In genomic region chr10:60069311-60069710, GRCh38 we compare ENCODE assay signal across 21 cellular contexts.
A peak's percentile ranks its signal among the peaks of the same experiment; 100 is the strongest.
DNase-seq lines count a peak whose midpoint lies in the region; ATAC-seq, FAIRE-seq and TF ChIP-seq lines count a peak whose summit lies in the region.
"Had no signal": no experiment of that assay in that cellular context is flagged by ENCODE, and none has a peak within 500 bp of the region (broad histone marks: within the 10 kb centered on the region; RNA-seq: fewer than 3 reads in every experiment).

No MANE protein-coding gene starts in this region.

- no TSS peak for BruUV-seq in K562 (replicated peaks; lab: Mats Ljungman, UMichigan)

- H3K4me2 ChIP-seq in K562 (ENCODE audit: insufficient read depth, low read length) = no peak overlapping the region
- H3K4me2 ChIP-seq: A549; BLaER1 treated with 17β-estradiol and CSF1 and Interleukin-3, amounts not matched to agents 10 nM and 100 nM had no signal

- no peak for TF ChIP-seq EP300 in K562 (IDR thresholded peaks at IDR 0.05; ENCODE audit: low read length)

- no peak overlapping the region for H2AFZ ChIP-seq in K562 (ENCODE audit: low read depth, low read length)

- no peaks in the 10 kb centered on the region for H3K79me2 ChIP-seq in K562 (ENCODE audit: control insufficient read depth, insufficient read depth, low read length)

- TF ChIP-seq POLR2A in K562 (conservative IDR thresholded peaks at IDR 0.05) = no peak

- ATAC-seq in K562 (no peak), HG02798 (IDR thresholded peaks at IDR 0.05; ENCODE audit: poor library complexity, unreplicated experiment) (no peak)
- ATAC-seq: A549; CD8-positive, alpha-beta T cell had no signal

- H3K27me3 ChIP-seq in K562 (ENCODE audit: control insufficient read depth in 2 of 2, insufficient read depth in 2 of 2, low read length in 2 of 2) = no peaks in the 10 kb centered on the region
- H3K27me3 ChIP-seq: BLaER1 treated with 17β-estradiol and CSF1 and Interleukin-3, amounts not matched to agents 10 nM and 100 nM had no signal

- H3K9ac ChIP-seq in K562 (ENCODE audit: insufficient read depth in 1 of 2, low read depth in 2 of 2, low read length in 2 of 2) = no peak overlapping the region
- H3K9ac ChIP-seq: BLaER1 treated with 17β-estradiol and CSF1 and Interleukin-3, amounts not matched to agents 10 nM and 100 nM had no signal

- intact Hi-C loops in K562 (cut with micrococcal nuclease) = no loop called here

- CTCF ChIA-PET in K562 (lab: Yijun Ruan, JAX; ENCODE audit: low intra/inter-chr PET ratio) = no interaction called here

- H3K9me3 ChIP-seq in K562 (replicated peaks; ENCODE audit: control insufficient read depth, insufficient read depth, low read depth, low read length) = no peaks in the 10 kb centered on the region
- H3K9me3 ChIP-seq: A549; BLaER1 treated with 17β-estradiol and CSF1 and Interleukin-3, amounts not matched to agents 10 nM and 100 nM; Caco-2 had no signal

- no peaks in the 10 kb centered on the region for H4K20me1 ChIP-seq in K562 (replicated peaks; ENCODE audit: control insufficient read depth, insufficient read depth, low read length)
- H4K20me1 ChIP-seq: BLaER1 treated with 17β-estradiol and CSF1 and Interleukin-3, amounts not matched to agents 10 nM and 100 nM had no signal

- peak; percentile 30 for DNase-seq in OCI-M1 (lab: John Stamatoyannopoulos, UW)
- DNase-seq in K562 (ENCODE audit: extremely low read depth in 1 of 4, low spot score in 3 of 4) = peak in 1 of 4 experiments; percentile 24
- peak; percentile 11 for DNase-seq in iris pigment epithelial cell (ENCODE audit: low read depth)
- no peak for DNase-seq in inferior parietal cortex (ENCODE audit: extremely low spot score)
- DNase-seq in NCI-H2081 treated with DMSO at 0.1 percent for 48 hours (lab: John Stamatoyannopoulos, UW) = no peak
- DNase-seq: AML-193; Caco-2; Calu3; CD4-positive, alpha-beta T cell; CD8-positive, alpha-beta T cell; DMS79 treated with DMSO at 0.1 percent for 48 hours; GF-D8 had no signal

- H3K36me3 ChIP-seq in K562 (ENCODE audit: control insufficient read depth, insufficient read depth, low read length) = no peaks in the 10 kb centered on the region
- H3K36me3 ChIP-seq: BLaER1 treated with 17β-estradiol and CSF1 and Interleukin-3, amounts not matched to agents 10 nM and 100 nM had no signal

- TF ChIP-seq CTCF in K562 (IDR thresholded peaks at IDR 0.05 in 2 of 3, conservative IDR thresholded peaks at IDR 0.05 in 1 of 3; ENCODE audit: insufficient read depth in 2 of 3, low read depth in 1 of 3, low read length in 3 of 3) = no peak

- no peak for FAIRE-seq in K562 (lab: Jason Lieb, UNC)
- FAIRE-seq: A549, D721Med, G401.6, GM12891, GM19239 had no signal

- in situ Hi-C loops in K562 (cut with MboI) = no loop called here

- H3K9me1 ChIP-seq in K562 (ENCODE audit: control insufficient read depth, insufficient read depth, low read length) = no peaks in the 10 kb centered on the region

- no peak overlapping the region for H3K4me3 ChIP-seq in K562
- H3K4me3 ChIP-seq: A549; BLaER1 treated with 17β-estradiol and CSF1 and Interleukin-3, amounts not matched to agents 10 nM and 100 nM had no signal

- peaks cover 0 to 33% of the 10 kb centered on the region in 2 experiments; a peak in 3 of 5 replicates for H3K4me1 ChIP-seq in K562 (replicated peaks in 1 of 2; ENCODE audit: control insufficient read depth in 2 of 2, insufficient read depth in 2 of 2, low read length in 2 of 2)
- H3K4me1 ChIP-seq: A549; BLaER1 treated with 17β-estradiol and CSF1 and Interleukin-3, amounts not matched to agents 10 nM and 100 nM had no signal

- 42% methylated on average over 2 of the region's 2 CpGs for WGBS in K562 (ENCODE audit: insufficient coverage, low coverage, missing lambda C conversion rate)

- no peak overlapping the region for H3K27ac ChIP-seq in K562 (ENCODE audit: extremely low read depth, low read depth, low read length)
- H3K27ac ChIP-seq: 22Rv1; A549; BLaER1 treated with 17β-estradiol and CSF1 and Interleukin-3, amounts not matched to agents 10 nM and 100 nM; C4-2B had no signal

- POLR2A ChIA-PET in K562 (lab: Yijun Ruan, JAX) = no interaction called here

- TF ChIP-seq RAD21 in K562 (CRISPR knock-in tag; conservative IDR thresholded peaks at IDR 0.05 in 1 of 2, IDR thresholded peaks at IDR 0.05 in 1 of 2) = no peak

TF ChIP-seq in K562, 482 proteins besides CTCF, POLR2A, EP300 and RAD21 (continues in another document):
- TF ChIP-seq USF1 (CRISPR knock-in tag; IDR thresholded peaks at IDR 0.05) (no peak), EZH2 (IDR thresholded peaks at IDR 0.05; ENCODE audit: borderline replicate concordance, low read depth, low read length) (no peak), SOX6 (IDR thresholded peaks at IDR 0.05) (0 out of 2 replicates have a peak, but pooled peaks have one; percentile 13), HLTF (IDR thresholded peaks at IDR 0.05) (no peak), THRA (IDR thresholded peaks at IDR 0.05) (no peak), PRDM10 (IDR thresholded peaks at IDR 0.05; ENCODE audit: partially characterized antibody) (peak; percentile 5), CHCHD3 (CRISPR knock-in tag; IDR thresholded peaks at IDR 0.05) (no peak)

Comparison
In these comparisons a context has a peak if more than half of its experiments do, and no peak if none do; other contexts are left out.
1. DNase-seq: peak in OCI-M1 (single experiment) and iris pigment epithelial cell (single experiment); none in inferior parietal cortex (single experiment) and NCI-H2081 treated with DMSO at 0.1 percent for 48 hours (single experiment).